Comparison of ENCODE assay signal across 8 cellular contexts in genomic region chr11:119057000-119057769, GRCh38. TPM values are rescaled to one million over a fixed set of nuclear protein-coding genes. Genes with fewer than 3 reads are reported as not detected.
DNase-seq lines count a peak whose midpoint lies in the region; TF ChIP-seq lines count a peak whose summit lies in the region.

A gene with protein sequence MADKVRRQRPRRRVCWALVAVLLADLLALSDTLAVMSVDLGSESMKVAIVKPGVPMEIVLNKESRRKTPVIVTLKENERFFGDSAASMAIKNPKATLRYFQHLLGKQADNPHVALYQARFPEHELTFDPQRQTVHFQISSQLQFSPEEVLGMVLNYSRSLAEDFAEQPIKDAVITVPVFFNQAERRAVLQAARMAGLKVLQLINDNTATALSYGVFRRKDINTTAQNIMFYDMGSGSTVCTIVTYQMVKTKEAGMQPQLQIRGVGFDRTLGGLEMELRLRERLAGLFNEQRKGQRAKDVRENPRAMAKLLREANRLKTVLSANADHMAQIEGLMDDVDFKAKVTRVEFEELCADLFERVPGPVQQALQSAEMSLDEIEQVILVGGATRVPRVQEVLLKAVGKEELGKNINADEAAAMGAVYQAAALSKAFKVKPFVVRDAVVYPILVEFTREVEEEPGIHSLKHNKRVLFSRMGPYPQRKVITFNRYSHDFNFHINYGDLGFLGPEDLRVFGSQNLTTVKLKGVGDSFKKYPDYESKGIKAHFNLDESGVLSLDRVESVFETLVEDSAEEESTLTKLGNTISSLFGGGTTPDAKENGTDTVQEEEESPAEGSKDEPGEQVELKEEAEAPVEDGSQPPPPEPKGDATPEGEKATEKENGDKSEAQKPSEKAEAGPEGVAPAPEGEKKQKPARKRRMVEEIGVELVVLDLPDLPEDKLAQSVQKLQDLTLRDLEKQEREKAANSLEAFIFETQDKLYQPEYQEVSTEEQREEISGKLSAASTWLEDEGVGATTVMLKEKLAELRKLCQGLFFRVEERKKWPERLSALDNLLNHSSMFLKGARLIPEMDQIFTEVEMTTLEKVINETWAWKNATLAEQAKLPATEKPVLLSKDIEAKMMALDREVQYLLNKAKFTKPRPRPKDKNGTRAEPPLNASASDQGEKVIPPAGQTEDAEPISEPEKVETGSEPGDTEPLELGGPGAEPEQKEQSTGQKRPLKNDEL (minus strand): TSS chr11:119057205. CDS start chr11:119056160, 1,045 bp downstream.

- peak within 1 kb of the TSS; percentile 98 for H3K27ac Mint-ChIP-seq in activated naive CD4-positive, alpha-beta T cell treated with anti-CD3 and anti-CD28 coated beads, Interleukin-2, amount 10 ng/mL, durations not matched to agents 7 days and 5 days

- H3K4me1 Mint-ChIP-seq in activated naive CD4-positive, alpha-beta T cell treated with anti-CD3 and anti-CD28 coated beads, Interleukin-2, amount 10 ng/mL, durations not matched to agents 7 days and 5 days = peaks cover 46% of the 10 kb centered on the region

- H3K36me3 Mint-ChIP-seq in activated naive CD4-positive, alpha-beta T cell treated with anti-CD3 and anti-CD28 coated beads, Interleukin-2, amount 10 ng/mL, durations not matched to agents 7 days and 5 days = peaks cover 36% of the 10 kb centered on the region

- TF ChIP-seq EP300 in suprapubic skin (IDR thresholded peaks at IDR 0.05) = no peak

- 0% methylated on average over 11 of the region's 79 CpGs for WGBS in suprapubic skin

- peak; percentile 26 for TF ChIP-seq CTCF in GM06990 (IDR thresholded peaks at IDR 0.05; ENCODE audit: insufficient read depth, low read length, poor library complexity, severe bottlenecking)
- TF ChIP-seq CTCF in HFF-Myc (IDR thresholded peaks at IDR 0.05; ENCODE audit: low read depth, low read length, missing control alignments) = peak; percentile 17
- peak in 1 of 2 donors; percentile 1 for TF ChIP-seq CTCF in suprapubic skin (IDR thresholded peaks at IDR 0.05)

- H3K36me3 ChIP-seq in GM06990 (ENCODE audit: control insufficient read depth, insufficient read depth, low read length) (peaks cover 22% of the 10 kb centered on the region), suprapubic skin (peaks cover 29% of the 10 kb centered on the region)

- H3K27me3 ChIP-seq in GM06990 (replicated peaks; ENCODE audit: control insufficient read depth, insufficient read depth, low read length) = no peaks in the 10 kb centered on the region
- no peaks in the 10 kb centered on the region for H3K27me3 ChIP-seq in suprapubic skin

- peak; percentile 34 to 73 for TF ChIP-seq POLR2A in suprapubic skin (IDR thresholded peaks at IDR 0.05)

- H3K9me3 Mint-ChIP-seq in activated naive CD4-positive, alpha-beta T cell treated with anti-CD3 and anti-CD28 coated beads, Interleukin-2, amount 10 ng/mL, durations not matched to agents 7 days and 5 days = no peaks in the 10 kb centered on the region

- H3K4me1 ChIP-seq in suprapubic skin = peaks cover 21% of the 10 kb centered on the region

- H3K4me3 ChIP-seq in GM06990 (replicated peaks; ENCODE audit: low read depth, low read length) (peak within 1 kb of the TSS; percentile 99), HFF-Myc (replicated peaks; ENCODE audit: low read depth, low read length) (peak within 1 kb of the TSS; percentile 88), suprapubic skin (peak within 1 kb of the TSS; percentile 88)

- H3K27me3 Mint-ChIP-seq in activated naive CD4-positive, alpha-beta T cell treated with anti-CD3 and anti-CD28 coated beads, Interleukin-2, amount 10 ng/mL, durations not matched to agents 7 days and 5 days = no peaks in the 10 kb centered on the region

- DNase-seq in GM06990 (ENCODE audit: extremely low read depth, insufficient read length) (peak; percentile 97), HFF-Myc (ENCODE audit: extremely low read depth, low read depth) (peak; percentile 65), NAMALWA (ENCODE audit: low spot score) (peak; percentile 97), SK-N-DZ (ENCODE audit: low spot score) (peak; percentile 89), germinal center (ENCODE audit: low spot score) (peak; percentile 98), nucleus accumbens (lab: John Stamatoyannopoulos, UW) (peak; percentile 74 to 98 (median 94)), suprapubic skin (ENCODE audit: low spot score in 2 of 2) (peak; percentile 98 to 99)
- DNase-seq in activated naive CD4-positive, alpha-beta T cell treated with anti-CD3 and anti-CD28 coated beads, Interleukin-2, amount 10 ng/mL, durations not matched to agents 7 days and 5 days = peak; percentile 99

- H3K4me3 Mint-ChIP-seq in activated naive CD4-positive, alpha-beta T cell treated with anti-CD3 and anti-CD28 coated beads, Interleukin-2, amount 10 ng/mL, durations not matched to agents 7 days and 5 days = peak within 1 kb of the TSS; percentile 97

- CTCF ChIA-PET in activated naive CD4-positive, alpha-beta T cell treated with anti-CD3 and anti-CD28 coated beads, Interleukin-2, amount 10 ng/mL, durations not matched to agents 7 days and 5 days (lab: Charles Lee) = interaction anchor here (0.8 to 1.6 kb wide), 5 partner anchors 10 to 155 kb away, joined by 3 to 7 read pairs (median 5); partner anchors contain the start of genes TRAPPC4 and VPS11

- H3K27ac ChIP-seq in suprapubic skin = peak within 1 kb of the TSS; percentile 83

- H3K9me3 ChIP-seq in suprapubic skin = no peaks in the 10 kb centered on the region

RNA-seq across cellular contexts. Expression of the gene that starts here (rescaled TPM):
- 77.2 and 87.5 TPM in 2 replicates for polyA plus RNA-seq in SK-N-DZ (2014; cell fraction: cytosol; rRNA removed)
- 61.2 and 65.8 TPM in 2 replicates for polyA plus RNA-seq in SK-N-DZ (2014; cell fraction: nucleus; rRNA removed)
- total RNA-seq in suprapubic skin = 10 to 100 TPM; 26.2 to 50.7 (median 46.2) TPM

Comparison
In these comparisons a context has a peak if more than half of its experiments do, and no peak if none do; other contexts are left out.
1. Peak in every context shown above with its lines: DNase-seq, H3K4me3 ChIP-seq and H3K27ac ChIP-seq.